15 cellular contexts compared by ENCODE assay signal in genomic region chr18:6877288-6877687, GRCh38.
DNase-seq lines count a peak whose midpoint lies in the region; ATAC-seq and TF ChIP-seq lines count a peak whose summit lies in the region.
"Had no signal": no experiment of that assay in that cellular context is flagged by ENCODE, and none has a peak within 500 bp of the region (broad histone marks: within the 10 kb centered on the region; RNA-seq: fewer than 3 reads in every experiment).

No MANE protein-coding gene starts in this region.

- peak overlapping the region; percentile 51 for H3K18ac ChIP-seq in neuronal stem cell (ENCODE audit: low read length)

- no peak overlapping the region for H3K4ac ChIP-seq in neuronal stem cell (ENCODE audit: low read length)

- no peak for DNase-seq in SK-N-MC (ENCODE audit: low read depth, low spot score)
- DNase-seq in mesothelial cell of epicardium (ENCODE audit: low spot score in 2 of 2, unreplicated experiment in 2 of 2), result no peak
- no peak for DNase-seq in neuronal stem cell (ENCODE audit: low spot score)
- no peak for DNase-seq in vagina (ENCODE audit: extremely low spot score in 2 of 2)
- no peak for DNase-seq in NCI-H1417 (lab: John Stamatoyannopoulos, UW)
- no peak for DNase-seq in middle frontal gyrus (ENCODE audit: extremely low spot score, low spot score)
- DNase-seq: AML-193; Caco-2; CD4-positive, alpha-beta T cell; H9 had no signal

- H3K9me3 ChIP-seq in SK-N-MC (ENCODE audit: low read depth, low read length), result no peaks in the 10 kb centered on the region
- H3K9me3 ChIP-seq in neuronal stem cell (replicated peaks in 1 of 2; ENCODE audit: control insufficient read depth in 2 of 2, insufficient read depth in 1 of 2, low read depth in 1 of 2, low read length in 2 of 2), result no peaks in the 10 kb centered on the region
- no peaks in the 10 kb centered on the region for H3K9me3 ChIP-seq in vagina
- H3K9me3 ChIP-seq: A549, Caco-2 had no signal

- no peak overlapping the region for H3K4me2 ChIP-seq in neuronal stem cell (ENCODE audit: insufficient read depth, low read length, poor library complexity, severe bottlenecking)
- H3K4me2 ChIP-seq: A549 had no signal

- peak overlapping the region; percentile 4 for H2BK5ac ChIP-seq in neuronal stem cell (ENCODE audit: low read length)

- intact Hi-C loops in vagina (cut with DNase I), result no loop called here

- H2AFZ ChIP-seq in neuronal stem cell (ENCODE audit: low read length), result no peak overlapping the region

- no peaks in the 10 kb centered on the region for H3K27me3 Mint-ChIP-seq in mesothelial cell of epicardium (ENCODE audit: low read depth)
- H3K27me3 Mint-ChIP-seq: CD4-positive, alpha-beta T cell had no signal

- H3K4me1 Mint-ChIP-seq in mesothelial cell of epicardium, result peaks cover 58% of the 10 kb centered on the region

- no peak for TF ChIP-seq POLR2A in vagina (IDR thresholded peaks at IDR 0.05)

- TF ChIP-seq CTCF in mesothelial cell of epicardium (IDR thresholded peaks at IDR 0.05; ENCODE audit: unreplicated experiment), result no peak
- no peak for TF ChIP-seq CTCF in vagina (IDR thresholded peaks at IDR 0.05)

- no peak overlapping the region for H3K4me3 Mint-ChIP-seq in mesothelial cell of epicardium
- H3K4me3 Mint-ChIP-seq: CD4-positive, alpha-beta T cell; H9 had no signal

- H3K27ac Mint-ChIP-seq in mesothelial cell of epicardium, result peak overlapping the region; percentile 70
- H3K27ac Mint-ChIP-seq: CD4-positive, alpha-beta T cell; H9 had no signal

- H3K27me3 ChIP-seq in neuronal stem cell (ENCODE audit: control insufficient read depth in 3 of 3, insufficient read depth in 3 of 3, low read depth in 1 of 3, low read length in 3 of 3), result no peaks in the 10 kb centered on the region
- no peaks in the 10 kb centered on the region for H3K27me3 ChIP-seq in vagina

- peaks cover 37% of the 10 kb centered on the region for H3K36me3 Mint-ChIP-seq in mesothelial cell of epicardium

- H3K23ac ChIP-seq in neuronal stem cell (ENCODE audit: low read depth, low read length, poor library complexity), result no peak overlapping the region

- H3K27ac ChIP-seq in SK-N-MC (peak overlapping the region; percentile 23; the same call in 1 of the 2 replicates), neuronal stem cell (replicated peaks; ENCODE audit: low read length) (no peak overlapping the region), vagina (peak overlapping the region; percentile 29)
- H3K27ac ChIP-seq: 22Rv1, A549, C4-2B had no signal

- no peak overlapping the region for H2BK15ac ChIP-seq in neuronal stem cell (ENCODE audit: low read length)

- H3K4me1 ChIP-seq in neuronal stem cell (ENCODE audit: control insufficient read depth in 2 of 2, insufficient read depth in 1 of 2, low read depth in 1 of 2, low read length in 2 of 2) (peaks cover 14 to 22% of the 10 kb centered on the region in 2 donors), vagina (peaks cover 24% of the 10 kb centered on the region)
- H3K4me1 ChIP-seq: A549, Caco-2 had no signal

- H3K9ac ChIP-seq in SK-N-MC (ENCODE audit: insufficient read length) (no peak overlapping the region), neuronal stem cell (ENCODE audit: low read depth, low read length, poor library complexity) (no peak overlapping the region)

- no peak overlapping the region for H2BK120ac ChIP-seq in neuronal stem cell (ENCODE audit: low read depth, low read length)

- H3K9me3 Mint-ChIP-seq in mesothelial cell of epicardium, result no peaks in the 10 kb centered on the region
- H3K9me3 Mint-ChIP-seq: H9 had no signal

- no peak overlapping the region for H3K4me3 ChIP-seq in SK-N-MC
- H3K4me3 ChIP-seq in neuronal stem cell (ENCODE audit: low read length in 2 of 2), result no peak overlapping the region
- H3K4me3 ChIP-seq in vagina, result no peak overlapping the region
- H3K4me3 ChIP-seq: A549 had no signal

- H3K36me3 ChIP-seq in SK-N-MC (ENCODE audit: insufficient read depth, low read length), result no peaks in the 10 kb centered on the region
- peaks cover 0 to 7% of the 10 kb centered on the region in 2 donors for H3K36me3 ChIP-seq in neuronal stem cell (replicated peaks in 1 of 2; ENCODE audit: control insufficient read depth in 2 of 2, insufficient read depth in 2 of 2, low read length in 2 of 2)
- H3K36me3 ChIP-seq in vagina, result no peaks in the 10 kb centered on the region

- no peak overlapping the region for H3K14ac ChIP-seq in neuronal stem cell (ENCODE audit: low read length)

- peak overlapping the region; percentile 19 for H2AK5ac ChIP-seq in neuronal stem cell (ENCODE audit: low read depth, low read length)

- no peak overlapping the region for H4K8ac ChIP-seq in neuronal stem cell (ENCODE audit: low read depth, low read length)

- H3K79me1 ChIP-seq in neuronal stem cell (ENCODE audit: low read depth, low read length), result no peaks in the 10 kb centered on the region

- no CpG with 5 or more reads among the region's 14 CpGs for WGBS in neuronal stem cell (ENCODE audit: extremely low coverage in 2 of 2, insufficient read length in 2 of 2, insufficient replicate concordance in 1 of 2), 2 donors

- no peak for ATAC-seq in HG03045 (IDR thresholded peaks at IDR 0.05; ENCODE audit: unreplicated experiment)
- ATAC-seq: A549, HepG2 had no signal

- H2BK12ac ChIP-seq in neuronal stem cell (ENCODE audit: low read length), result no peak overlapping the region

- H4K91ac ChIP-seq in neuronal stem cell (ENCODE audit: low read depth, low read length, poor library complexity), result no peak overlapping the region
